Comparison of ENCODE assay signal across 33 cellular contexts in the genomic region with DNA sequence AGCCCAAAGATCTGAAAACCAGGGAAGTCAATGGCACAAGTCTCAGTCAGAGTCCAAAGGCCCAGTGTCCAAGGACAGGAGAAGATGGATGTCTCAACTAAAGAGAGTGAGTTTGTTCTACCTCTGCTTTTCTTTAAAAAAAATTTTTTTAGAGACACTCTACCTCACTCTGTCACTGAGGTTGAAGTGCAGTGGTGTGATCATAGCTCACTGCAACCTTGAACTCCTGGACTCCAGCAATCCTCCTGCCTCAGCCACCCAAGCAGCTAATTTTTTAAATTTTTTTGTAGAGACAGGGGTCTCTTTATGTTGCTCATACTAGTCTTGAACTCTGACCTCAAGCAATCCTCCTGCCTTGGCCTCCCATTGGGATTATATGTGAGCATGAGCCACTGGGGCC. TPM values are rescaled to one million over a fixed set of nuclear protein-coding genes. Genes with fewer than 3 reads are reported as not detected.
A peak's percentile ranks its signal among the peaks of the same experiment; 100 is the strongest.
DNase-seq lines count a peak whose midpoint lies in the region; ATAC-seq, FAIRE-seq and TF ChIP-seq lines count a peak whose summit lies in the region.
"Had no signal": no experiment of that assay in that cellular context is flagged by ENCODE, and none has a peak within 500 bp of the region (broad histone marks: within the 10 kb centered on the region; RNA-seq: fewer than 3 reads in every experiment).

No MANE protein-coding gene starts in this region.

- H2BK5ac ChIP-seq in mesenchymal stem cell (ENCODE audit: low read depth, low read length, poor library complexity, severe bottlenecking), result no peak overlapping the region

- intact Hi-C loops in HepG2 (cut with micrococcal nuclease; ENCODE audit: unreplicated experiment), result no loop called here

- no peak overlapping the region for H2AK5ac ChIP-seq in mesenchymal stem cell (ENCODE audit: low read length, severe bottlenecking)

- no TSS peak for BruUV-seq in HepG2 (replicated peaks; lab: Mats Ljungman, UMichigan)

- H3K79me2 ChIP-seq in HepG2 (ENCODE audit: insufficient read depth, low read length), result no peaks in the 10 kb centered on the region

- H2AFZ ChIP-seq in HepG2 (ENCODE audit: low read length) (no peak overlapping the region), mesenchymal stem cell (ENCODE audit: low read depth, low read length) (no peak overlapping the region)

- H3K9me3 ChIP-seq in HepG2 (ENCODE audit: low read length), result no peaks in the 10 kb centered on the region
- no peaks in the 10 kb centered on the region for H3K9me3 ChIP-seq in liver (ENCODE audit: control insufficient read depth in 4 of 4, low read length in 3 of 4)
- H3K9me3 ChIP-seq in mesenchymal stem cell (ENCODE audit: control insufficient read depth, low read length), result no peaks in the 10 kb centered on the region
- H3K9me3 ChIP-seq: A549, BE2C, BLaER1, Caco-2 had no signal

- no peak for FAIRE-seq in HepG2 (lab: Jason Lieb, UNC)
- FAIRE-seq: A204.1, A549, D721Med had no signal

- CTCF ChIA-PET in HepG2 (lab: Yijun Ruan, JAX; ENCODE audit: low intra/inter-chr PET ratio, low total read pairs), result no interaction called here

- H2BK120ac ChIP-seq in mesenchymal stem cell (ENCODE audit: low read depth, low read length), result no peak overlapping the region

- TF ChIP-seq EP300 in HepG2 (IDR thresholded peaks at IDR 0.05; ENCODE audit: low read depth in 2 of 2, low read length in 2 of 2), result no peak
- no peak for TF ChIP-seq EP300 in HepG2 (CRISPR knock-in tag; IDR thresholded peaks at IDR 0.05; ENCODE audit: borderline replicate concordance)

- H3K27me3 ChIP-seq in HepG2 (ENCODE audit: control insufficient read depth in 1 of 2, insufficient read depth in 2 of 2, low read length in 2 of 2), result no peaks in the 10 kb centered on the region
- no peaks in the 10 kb centered on the region for H3K27me3 ChIP-seq in liver (ENCODE audit: control insufficient read depth in 4 of 4, insufficient read depth in 4 of 4, low read length in 3 of 4)
- no peaks in the 10 kb centered on the region for H3K27me3 ChIP-seq in mesenchymal stem cell (ENCODE audit: control insufficient read depth in 1 of 2, insufficient read depth in 1 of 2, low read length in 2 of 2)
- H3K27me3 ChIP-seq: BE2C; BLaER1; BLaER1 treated with 17β-estradiol and CSF1 and Interleukin-3, amounts not matched to agents 10 nM and 100 nM had no signal

- H3K9ac ChIP-seq in HepG2 (ENCODE audit: insufficient read depth, low read depth, low read length), result no peak overlapping the region
- H3K9ac ChIP-seq in liver (ENCODE audit: low read depth in 1 of 2, low read length in 2 of 2), result no peak overlapping the region
- H3K9ac ChIP-seq in mesenchymal stem cell (ENCODE audit: low read length), result no peak overlapping the region
- H3K9ac ChIP-seq: BLaER1; BLaER1 treated with 17β-estradiol and CSF1 and Interleukin-3, amounts not matched to agents 10 nM and 100 nM had no signal

- no peak for TF ChIP-seq CTCF in HepG2 (CRISPR knock-in tag; IDR thresholded peaks at IDR 0.05)
- TF ChIP-seq CTCF in liver (IDR thresholded peaks at IDR 0.05; ENCODE audit: low read depth, low read length, missing input control), result no peak

- no peak overlapping the region for H2BK12ac ChIP-seq in mesenchymal stem cell (ENCODE audit: low read length in 2 of 2)

- H3K4me1 ChIP-seq in HepG2 (ENCODE audit: insufficient read depth, low read length) (peaks cover 8% of the 10 kb centered on the region; the same call in 1 of the 2 replicates), liver (ENCODE audit: control insufficient read depth in 4 of 4, insufficient read depth in 4 of 4, low read length in 3 of 4) (peaks cover 5 to 17% (median 14%) of the 10 kb centered on the region in 4 donors), mesenchymal stem cell (ENCODE audit: control insufficient read depth, insufficient read depth, low read depth, low read length) (no peaks in the 10 kb centered on the region)
- H3K4me1 ChIP-seq: A549; BE2C; BLaER1; BLaER1 treated with 17β-estradiol and CSF1 and Interleukin-3, amounts not matched to agents 10 nM and 100 nM; Caco-2 had no signal

- DNase-seq in left lobe of liver (ENCODE audit: low spot score) (no peak), HepG2 (ENCODE audit: low spot score) (no peak), SW480 (ENCODE audit: low spot score) (no peak), mesenchymal stem cell (no peak)
- DNase-seq: 8988T; ACHN; AML-193; BE2C; C1 segment of cervical spinal cord; Caco-2; Calu3; CD4-positive, alpha-beta memory T cell; CD4-positive, alpha-beta T cell; CD4-positive, CD25-positive, alpha-beta regulatory T cell; CD8-positive, alpha-beta memory T cell; CD8-positive, alpha-beta T cell; COR-L47; DMS 273 treated with DMSO at 0.1 percent for 48 hours; DMS153; DMS53; DMS79; DMS79 treated with DMSO at 0.1 percent for 48 hours; DND-41; EL had no signal

- TF ChIP-seq RAD21 in HepG2 (CRISPR knock-in tag; IDR thresholded peaks at IDR 0.05) (no peak), liver (IDR thresholded peaks at IDR 0.05) (no peak)

- H3K4ac ChIP-seq in mesenchymal stem cell (ENCODE audit: low read depth in 1 of 2, low read length in 2 of 2), result no peak overlapping the region

- no peak overlapping the region for H4K91ac ChIP-seq in mesenchymal stem cell (ENCODE audit: low read length)

- H3K27ac ChIP-seq in HepG2 (ENCODE audit: extremely low read length, insufficient read depth, low read length) (no peak overlapping the region), liver (ENCODE audit: low read depth in 1 of 2, low read length in 2 of 2) (no peak overlapping the region), mesenchymal stem cell (ENCODE audit: low read length, poor library complexity, severe bottlenecking) (no peak overlapping the region)
- H3K27ac ChIP-seq: 22Rv1; A549; BLaER1; BLaER1 treated with 17β-estradiol and CSF1 and Interleukin-3, amounts not matched to agents 10 nM and 100 nM; C4-2B had no signal

- POLR2A ChIA-PET in HepG2 (lab: Yijun Ruan, JAX), result no interaction called here

- H3K4me2 ChIP-seq in HepG2 (ENCODE audit: low read depth, low read length) (no peak overlapping the region), mesenchymal stem cell (ENCODE audit: low read length, poor library complexity, severe bottlenecking) (no peak overlapping the region)
- H3K4me2 ChIP-seq: A549; BLaER1; BLaER1 treated with 17β-estradiol and CSF1 and Interleukin-3, amounts not matched to agents 10 nM and 100 nM had no signal

- H4K20me1 ChIP-seq in HepG2 (ENCODE audit: insufficient read depth, low read length), result no peaks in the 10 kb centered on the region
- H4K20me1 ChIP-seq: BLaER1; BLaER1 treated with 17β-estradiol and CSF1 and Interleukin-3, amounts not matched to agents 10 nM and 100 nM had no signal

- no peak overlapping the region for H3K14ac ChIP-seq in mesenchymal stem cell (ENCODE audit: low read length in 2 of 2)

- no peak overlapping the region for H2BK15ac ChIP-seq in mesenchymal stem cell (ENCODE audit: low read depth, poor library complexity, severe bottlenecking)

- H3K23ac ChIP-seq in mesenchymal stem cell (ENCODE audit: low read length in 2 of 2), result no peak overlapping the region

- H3K18ac ChIP-seq in mesenchymal stem cell (ENCODE audit: low read depth in 1 of 2, low read length in 2 of 2), result no peak overlapping the region

- TF ChIP-seq POLR2A in HepG2 (IDR thresholded peaks at IDR 0.05; ENCODE audit: insufficient read depth in 1 of 2, low read depth in 2 of 2, low read length in 2 of 2), result no peak

- H3K4me3 ChIP-seq in HepG2 (replicated peaks in 1 of 3; ENCODE audit: insufficient read depth in 1 of 3, low read depth in 2 of 3, low read length in 3 of 3), result no peak overlapping the region
- H3K4me3 ChIP-seq in liver (ENCODE audit: low read depth in 1 of 3, low read length in 3 of 3), result no peak overlapping the region
- no peak overlapping the region for H3K4me3 ChIP-seq in mesenchymal stem cell (ENCODE audit: insufficient read depth in 1 of 2, low read depth in 1 of 2, low read length in 2 of 2)
- H3K4me3 ChIP-seq: A549; BLaER1; BLaER1 treated with 17β-estradiol and CSF1 and Interleukin-3, amounts not matched to agents 10 nM and 100 nM had no signal

- in situ Hi-C loops in HepG2 (cut with HindIII; ENCODE audit: extremely low pct_ligation_motif_present, low pct_unique_long_range_greater_than_20kb), result no loop called here

- ATAC-seq in left lobe of liver (peak; percentile 12), HepG2 (peak; percentile 53), GM21825 (IDR thresholded peaks at IDR 0.05; ENCODE audit: unreplicated experiment) (no peak)
- ATAC-seq: A549; CD8-positive, alpha-beta T cell had no signal

- no peak overlapping the region for H4K8ac ChIP-seq in mesenchymal stem cell (ENCODE audit: low read length)

- no peaks in the 10 kb centered on the region for H3K79me1 ChIP-seq in mesenchymal stem cell (replicated peaks; ENCODE audit: low read length, poor library complexity, severe bottlenecking)

- no peaks in the 10 kb centered on the region for H3K36me3 ChIP-seq in HepG2 (replicated peaks in 1 of 2; ENCODE audit: control insufficient read depth in 1 of 2, insufficient read depth in 2 of 2, low read length in 2 of 2)
- H3K36me3 ChIP-seq in liver (ENCODE audit: control insufficient read depth in 4 of 4, insufficient read depth in 3 of 4, low read depth in 1 of 4, low read length in 3 of 4), result no peaks in the 10 kb centered on the region
- H3K36me3 ChIP-seq in mesenchymal stem cell (ENCODE audit: control insufficient read depth in 1 of 2, insufficient read depth in 2 of 2, low read depth in 1 of 2, low read length in 2 of 2), result no peaks in the 10 kb centered on the region
- H3K36me3 ChIP-seq: BE2C; BLaER1; BLaER1 treated with 17β-estradiol and CSF1 and Interleukin-3, amounts not matched to agents 10 nM and 100 nM had no signal

RNA-seq across cellular contexts. Expression of a gene that starts 39.9 kb away (rescaled TPM):
- total RNA-seq in left lobe of liver (17.0 TPM), HepG2 (2016; rRNA removed; fragmentation: Illumina TruSeq; extraction: Trizol) (27.9 and 32.6 TPM in 2 replicates), liver (10 to 100 TPM; 13.8 to 14.1 TPM)
- total RNA-seq in HepG2 (2016; cell fraction: cytosol; rRNA removed; fragmentation: Illumina TruSeq; extraction: Trizol; ENCODE audit: low read depth), result 2.9 and 4.0 TPM in 2 replicates
- 25.8 and 31.2 TPM in 2 replicates for total RNA-seq in HepG2 (2016; cell fraction: insoluble cytoplasmic fraction; rRNA removed; fragmentation: Illumina TruSeq; extraction: Trizol)
- total RNA-seq in HepG2 (2016; cell fraction: membrane; rRNA removed; fragmentation: Illumina TruSeq; extraction: Trizol), result 15.4 and 18.5 TPM in 2 replicates
- 22.6 and 24.6 TPM in 2 replicates for total RNA-seq in HepG2 (2016; cell fraction: nucleus; rRNA removed; fragmentation: Illumina TruSeq; extraction: Trizol)
- polyA plus RNA-seq in HepG2 (2011; rRNA removed) (9.9 and 11.0 TPM in 2 replicates), liver (1 to 10 TPM; 6.1 to 6.7 TPM)
- polyA plus RNA-seq in HepG2 (2011; cell fraction: cytosol; rRNA removed), result 4.7 and 7.9 TPM in 2 replicates
- polyA plus RNA-seq in HepG2 (2011; cell fraction: nucleus; rRNA removed), result 5.3 and 5.9 TPM in 2 replicates
- polyA plus RNA-seq in HepG2 (2012), result 11.8 and 13.0 TPM in 2 replicates
- 3.0 TPM in 2 replicates for polyA plus RNA-seq in HepG2 (2016; cell fraction: cytosol; fragmentation: Illumina TruSeq; extraction: Trizol; ENCODE audit: low read depth)
- 29.9 and 32.7 TPM in 2 replicates for polyA plus RNA-seq in HepG2 (2016; cell fraction: insoluble cytoplasmic fraction; fragmentation: Illumina TruSeq; extraction: Trizol; ENCODE audit: low read depth)
- 8.2 and 9.0 TPM in 2 replicates for polyA plus RNA-seq in HepG2 (2016; cell fraction: membrane; fragmentation: Illumina TruSeq; extraction: Trizol; ENCODE audit: low read depth)
- 16.4 and 18.4 TPM in 2 replicates for polyA plus RNA-seq in HepG2 (2016; cell fraction: nucleus; fragmentation: Illumina TruSeq; extraction: Trizol; ENCODE audit: insufficient read depth, low read depth)
- 17.2 and 46.0 TPM in 2 replicates for polyA minus RNA-seq in HepG2 (2011; rRNA and poly(A)+ RNA removed; ENCODE audit: low replicate concordance)
- polyA minus RNA-seq in HepG2 (2011; cell fraction: cytosol; rRNA and poly(A)+ RNA removed), result 28.3 and 43.4 TPM in 2 replicates
- 47.9 and 54.8 TPM in 2 replicates for polyA minus RNA-seq in HepG2 (2011; cell fraction: nucleus; rRNA and poly(A)+ RNA removed)
- 22.4 TPM for polyA plus RNA-seq in mesenchymal stem cell (2013, experiment 1 of 2)
- polyA plus RNA-seq in mesenchymal stem cell (2013, experiment 2 of 2), result 25.8 TPM
